ENCODE assay signal across 10 cellular contexts in the genomic region with DNA sequence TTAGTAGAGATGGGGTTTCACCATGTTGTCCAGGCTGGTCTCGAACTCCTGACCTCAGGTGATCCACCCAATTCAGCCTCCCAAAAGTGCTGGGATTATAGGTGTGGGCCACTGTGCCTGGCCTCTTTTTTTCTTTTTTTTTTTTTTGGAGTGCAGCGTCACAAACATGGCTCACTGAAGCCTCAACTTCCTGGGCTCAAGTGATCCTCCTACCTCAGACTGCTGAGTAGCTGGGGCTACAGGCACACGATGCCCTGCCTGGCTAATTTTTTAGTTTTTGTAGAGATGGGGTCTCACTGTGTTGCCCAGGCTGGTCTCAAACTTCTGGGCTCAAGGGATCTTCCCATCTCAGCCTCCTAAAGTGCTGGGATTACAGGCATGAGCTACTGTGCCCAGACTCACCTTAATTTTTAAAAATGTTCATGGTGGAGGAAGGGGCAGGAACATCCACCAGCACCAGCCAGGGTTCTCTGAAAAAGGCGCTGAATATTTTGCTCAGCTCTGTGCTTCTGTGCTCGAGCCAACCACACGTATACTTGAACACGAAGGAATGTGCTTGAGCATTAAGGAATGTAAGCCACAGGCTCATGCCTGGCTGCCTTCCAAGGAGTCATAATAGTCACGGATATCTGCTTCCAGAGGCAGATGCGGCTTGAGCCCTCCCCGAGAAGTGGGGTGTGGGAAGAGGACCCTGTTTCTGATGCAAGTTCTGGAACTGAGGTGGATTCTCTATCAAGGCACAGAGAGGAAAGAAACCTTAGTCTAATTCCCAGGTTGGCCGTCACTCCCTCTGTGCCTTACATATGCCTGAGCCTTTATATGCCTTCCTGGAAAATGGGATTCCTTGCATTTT.
A peak's percentile ranks its signal among the peaks of the same experiment; 100 is the strongest.
DNase-seq lines count a peak whose midpoint lies in the region; ATAC-seq and TF ChIP-seq lines count a peak whose summit lies in the region.
"Had no signal": no experiment of that assay in that cellular context is flagged by ENCODE, and none has a peak within 500 bp of the region (broad histone marks: within the 10 kb centered on the region; RNA-seq: fewer than 3 reads in every experiment).

No MANE protein-coding gene starts in this region.

- no peaks in the 10 kb centered on the region for H3K27me3 ChIP-seq in tibial artery

- peaks cover 0 to 2% of the 10 kb centered on the region in 2 donors for H3K27me3 Mint-ChIP-seq in natural killer cell (ENCODE audit: low read depth in 2 of 2)

- no peak overlapping the region for H3K4me3 ChIP-seq in tibial artery

- no peaks in the 10 kb centered on the region for H3K36me3 ChIP-seq in tibial artery

- peak overlapping the region; percentile 59 to 72 for H3K27ac ChIP-seq in tibial artery

- peaks cover 0 to 5% of the 10 kb centered on the region in 2 donors for H3K4me1 Mint-ChIP-seq in natural killer cell

- no peaks in the 10 kb centered on the region for H3K9me3 ChIP-seq in tibial artery

- intact Hi-C loops in tibial artery (cut with DNase I; ENCODE audit: low total_unique reads) (no loop called here), natural killer cell (cut with micrococcal nuclease) (no loop called here)

- TF ChIP-seq CTCF in tibial artery (IDR thresholded peaks at IDR 0.05) (no peak), natural killer cell (IDR thresholded peaks at IDR 0.05) (no peak)

- H3K4me1 ChIP-seq in tibial artery: peaks cover 0 to 35% (median 28%) of the 10 kb centered on the region in 4 donors

- H3K9me3 Mint-ChIP-seq in natural killer cell: no peaks in the 10 kb centered on the region
- H3K9me3 Mint-ChIP-seq: activated T-cell treated with anti-CD3 and anti-CD28 coated beads, Interleukin-2, amount 50 U/mL, for 24 hours had no signal

- H3K27ac Mint-ChIP-seq in natural killer cell: no peak overlapping the region
- H3K27ac Mint-ChIP-seq: activated T-cell treated with anti-CD3 and anti-CD28 coated beads, Interleukin-2, amount 50 U/mL, for 24 hours had no signal

- no peak for ATAC-seq in natural killer cell

- H3K36me3 Mint-ChIP-seq in natural killer cell: no peaks in the 10 kb centered on the region

- DNase-seq in DMS53 (lab: John Stamatoyannopoulos, UW) (peak; percentile 59), DMS53 treated with DMSO at 0.1 percent for 48 hours (lab: John Stamatoyannopoulos, UW; ENCODE audit: unreplicated experiment) (no peak), amniotic epithelial cell (ENCODE audit: low read depth) (peak; percentile 98), hepatic stellate cell (ENCODE audit: low spot score) (peak; percentile 90), tibial artery (no peak), Ammon's horn (ENCODE audit: low spot score) (no peak), T-helper 2 cell (no peak), natural killer cell (no peak)
- DNase-seq: activated T-cell treated with anti-CD3 and anti-CD28 coated beads, Interleukin-2, amount 50 U/mL, for 24 hours; NCI-H1930 had no signal

- no peak overlapping the region for H3K4me3 Mint-ChIP-seq in natural killer cell
- H3K4me3 Mint-ChIP-seq: activated T-cell treated with anti-CD3 and anti-CD28 coated beads, Interleukin-2, amount 50 U/mL, for 24 hours had no signal

Comparison
In these comparisons a context has a peak if more than half of its experiments do, and no peak if none do; other contexts are left out.
1. DNase-seq: peak in DMS53 (single experiment), amniotic epithelial cell (single experiment) and hepatic stellate cell (single experiment); none in DMS53 treated with DMSO at 0.1 percent for 48 hours (single experiment), tibial artery (0 of 2), Ammon's horn (single experiment), T-helper 2 cell (0 of 5) and natural killer cell (single experiment).